ENCODE assay signal across 29 cellular contexts in the genomic region with DNA sequence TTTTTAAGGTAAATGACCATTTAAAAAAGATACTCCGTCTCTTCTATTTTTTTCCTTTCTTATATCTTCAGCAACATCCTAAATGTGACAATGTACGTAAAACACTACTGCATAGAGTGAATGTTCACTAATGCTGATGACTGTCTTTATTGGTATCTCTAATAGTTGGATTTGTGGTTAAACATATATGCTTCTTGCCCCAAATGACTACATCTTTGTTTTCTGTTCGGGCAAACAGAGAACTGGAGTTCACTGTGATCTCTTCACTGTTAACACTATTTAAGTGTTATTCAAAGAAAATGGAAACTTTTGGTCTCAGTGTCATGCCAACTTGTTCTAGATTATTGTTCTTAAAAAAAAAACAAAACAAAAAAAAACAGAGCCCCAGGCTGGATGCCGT.
"Had no signal": no experiment of that assay in that cellular context is flagged by ENCODE, and none has a peak within 500 bp of the region (broad histone marks: within the 10 kb centered on the region; RNA-seq: fewer than 3 reads in every experiment).

No MANE protein-coding gene starts in this region.

- H3K9me3 ChIP-seq: ascending aorta, breast epithelium, esophagus muscularis mucosa had no signal

- FAIRE-seq: colon, frontal cortex had no signal

- H3K36me3 ChIP-seq: ascending aorta, breast epithelium, esophagus muscularis mucosa, heart left ventricle had no signal

- H3K9me3 Mint-ChIP-seq: activated CD4-positive, alpha-beta memory T cell treated with anti-CD3 and anti-CD28 coated beads for 36 hours; activated CD4-positive, alpha-beta T cell treated with anti-CD3 and anti-CD28 coated beads, Interleukin-2, amount 10 ng/mL, durations not matched to agents 24 days and 14 days; activated naive CD4-positive, alpha-beta T cell treated with anti-CD3 and anti-CD28 coated beads, Interleukin-2, amount 10 ng/mL, durations not matched to agents 7 days and 5 days; activated naive CD4-positive, alpha-beta T cell treated with anti-CD3 and anti-CD28 coated beads, Interleukin-2, amount 50 U/mL, for 72 hours; activated naive CD8-positive, alpha-beta T cell treated with anti-CD3 and anti-CD28 coated beads, Interleukin-2, amount 10 ng/mL, durations not matched to agents 7 days and 5 days; activated T-cell treated with anti-CD3 and anti-CD28 coated beads, Interleukin-2, amount 50 U/mL, for 24 hours; central memory CD8-positive, alpha-beta T cell; effector memory CD8-positive, alpha-beta T cell had no signal

- H3K27me3 Mint-ChIP-seq: activated CD4-positive, alpha-beta T cell treated with anti-CD3 and anti-CD28 coated beads for 36 hours; activated CD4-positive, alpha-beta T cell treated with anti-CD3 and anti-CD28 coated beads, Interleukin-2, amount 10 ng/mL, durations not matched to agents 24 days and 14 days had no signal

- H3K27me3 ChIP-seq: ascending aorta, breast epithelium, esophagus muscularis mucosa had no signal

- H3K4me3 ChIP-seq: ascending aorta, breast epithelium, esophagus muscularis mucosa, heart left ventricle had no signal

- H3K4me1 ChIP-seq: ascending aorta, breast epithelium, esophagus muscularis mucosa had no signal

- H3K4me1 Mint-ChIP-seq: activated CD4-positive, alpha-beta T cell treated with anti-CD3 and anti-CD28 coated beads for 36 hours; activated CD4-positive, alpha-beta T cell treated with anti-CD3 and anti-CD28 coated beads, Interleukin-2, amount 10 ng/mL, durations not matched to agents 24 days and 14 days; activated naive CD4-positive, alpha-beta T cell treated with anti-CD3 and anti-CD28 coated beads, Interleukin-2, amount 10 ng/mL, durations not matched to agents 7 days and 5 days; activated naive CD8-positive, alpha-beta T cell treated with anti-CD3 and anti-CD28 coated beads, Interleukin-2, amount 10 ng/mL, durations not matched to agents 7 days and 5 days; central memory CD8-positive, alpha-beta T cell had no signal

- H3K36me3 Mint-ChIP-seq: activated CD4-positive, alpha-beta memory T cell treated with anti-CD3 and anti-CD28 coated beads for 36 hours; activated naive CD4-positive, alpha-beta T cell treated with anti-CD3 and anti-CD28 coated beads, Interleukin-2, amount 10 ng/mL, durations not matched to agents 7 days and 5 days; activated naive CD4-positive, alpha-beta T cell treated with anti-CD3 and anti-CD28 coated beads, Interleukin-2, amount 50 U/mL, for 72 hours; activated naive CD8-positive, alpha-beta T cell treated with anti-CD3 and anti-CD28 coated beads, Interleukin-2, amount 10 ng/mL, durations not matched to agents 7 days and 5 days; brain had no signal

- H3K27ac ChIP-seq: ascending aorta, breast epithelium, esophagus muscularis mucosa, heart left ventricle had no signal

- ATAC-seq: activated CD4-positive, alpha-beta T cell treated with anti-CD3 and anti-CD28 coated beads for 36 hours; activated CD8-positive, alpha-beta T cell treated with anti-CD3 and anti-CD28 coated beads, Interleukin-2, amount 10 ng/mL, durations not matched to agents 7 days and 5 days; activated naive CD4-positive, alpha-beta T cell treated with anti-CD3 and anti-CD28 coated beads, Interleukin-2, amount 50 U/mL, for 72 hours; activated T-cell treated with anti-CD3 and anti-CD28 coated beads, Interleukin-2, amount 50 U/mL, for 72 hours; effector memory CD8-positive, alpha-beta T cell had no signal

- H3K27ac Mint-ChIP-seq: activated CD4-positive, alpha-beta memory T cell treated with anti-CD3 and anti-CD28 coated beads for 36 hours; activated CD4-positive, alpha-beta T cell treated with anti-CD3 and anti-CD28 coated beads for 36 hours; activated CD4-positive, alpha-beta T cell treated with anti-CD3 and anti-CD28 coated beads, Interleukin-2, amount 10 ng/mL, durations not matched to agents 24 days and 14 days; activated CD8-positive, alpha-beta T cell treated with anti-CD3 and anti-CD28 coated beads, Interleukin-2, amount 10 ng/mL, durations not matched to agents 7 days and 5 days; activated naive CD4-positive, alpha-beta T cell treated with anti-CD3 and anti-CD28 coated beads, Interleukin-2, amount 10 ng/mL, durations not matched to agents 7 days and 5 days; activated naive CD4-positive, alpha-beta T cell treated with anti-CD3 and anti-CD28 coated beads, Interleukin-2, amount 50 U/mL, for 72 hours; activated naive CD8-positive, alpha-beta T cell treated with anti-CD3 and anti-CD28 coated beads, Interleukin-2, amount 10 ng/mL, durations not matched to agents 7 days and 5 days; activated T-cell treated with anti-CD3 and anti-CD28 coated beads, Interleukin-2, amount 50 U/mL, for 24 hours; activated T-cell treated with anti-CD3 and anti-CD28 coated beads, Interleukin-2, amount 50 U/mL, for 72 hours; effector memory CD8-positive, alpha-beta T cell had no signal

- H3K4me3 Mint-ChIP-seq: activated CD4-positive, alpha-beta memory T cell treated with anti-CD3 and anti-CD28 coated beads for 36 hours; activated CD4-positive, alpha-beta T cell treated with anti-CD3 and anti-CD28 coated beads for 36 hours; activated CD4-positive, alpha-beta T cell treated with anti-CD3 and anti-CD28 coated beads, Interleukin-2, amount 10 ng/mL, durations not matched to agents 24 days and 14 days; activated CD8-positive, alpha-beta T cell treated with anti-CD3 and anti-CD28 coated beads, Interleukin-2, amount 10 ng/mL, durations not matched to agents 7 days and 5 days; activated naive CD4-positive, alpha-beta T cell treated with anti-CD3 and anti-CD28 coated beads, Interleukin-2, amount 10 ng/mL, durations not matched to agents 7 days and 5 days; activated naive CD8-positive, alpha-beta T cell treated with anti-CD3 and anti-CD28 coated beads, Interleukin-2, amount 10 ng/mL, durations not matched to agents 7 days and 5 days; activated T-cell treated with anti-CD3 and anti-CD28 coated beads, Interleukin-2, amount 50 U/mL, for 24 hours; activated T-cell treated with anti-CD3 and anti-CD28 coated beads, Interleukin-2, amount 50 U/mL, for 72 hours; central memory CD8-positive, alpha-beta T cell; effector memory CD8-positive, alpha-beta T cell had no signal

- DNase-seq: activated CD4-positive, alpha-beta memory T cell treated with anti-CD3 and anti-CD28 coated beads for 36 hours; activated CD4-positive, alpha-beta T cell treated with anti-CD3 and anti-CD28 coated beads for 36 hours; activated CD4-positive, alpha-beta T cell treated with anti-CD3 and anti-CD28 coated beads, Interleukin-2, amount 10 ng/mL, durations not matched to agents 24 days and 14 days; activated CD4-positive, CD25-positive, alpha-beta regulatory T cell; activated CD4-positive, CD25-positive, alpha-beta regulatory T cell treated with anti-CD3 and anti-CD28 coated beads, Interleukin-2, amount 50 U/mL, for 72 hours; activated CD8-positive, alpha-beta memory T cell treated with anti-CD3 and anti-CD28 coated beads, Interleukin-2, amount 50 U/mL, for 48 hours; activated CD8-positive, alpha-beta T cell treated with anti-CD3 and anti-CD28 coated beads, Interleukin-2, amount 10 ng/mL, durations not matched to agents 7 days and 5 days; activated gamma-delta T cell; activated naive CD4-positive, alpha-beta T cell; activated naive CD4-positive, alpha-beta T cell treated with anti-CD3 and anti-CD28 coated beads, Interleukin-2, amount 10 ng/mL, durations not matched to agents 7 days and 5 days; activated naive CD8-positive, alpha-beta T cell treated with anti-CD3 and anti-CD28 coated beads, Interleukin-2, amount 10 ng/mL, durations not matched to agents 7 days and 5 days; activated T-cell treated with anti-CD3 and anti-CD28 coated beads for 4 hours; activated T-cell treated with anti-CD3 and anti-CD28 coated beads, Interleukin-2, amount 50 U/mL, for 24 hours; activated T-cell treated with anti-CD3 and anti-CD28 coated beads, Interleukin-2, amount 50 U/mL, for 72 hours; cortex of kidney; dermis blood vessel endothelial cell; effector CD4-positive, alpha-beta T cell; effector memory CD8-positive, alpha-beta T cell; erythroblast; heart left ventricle; T-helper 2 cell had no signal
